Comparison of ENCODE assay signal across 9 cellular contexts in the genomic region with DNA sequence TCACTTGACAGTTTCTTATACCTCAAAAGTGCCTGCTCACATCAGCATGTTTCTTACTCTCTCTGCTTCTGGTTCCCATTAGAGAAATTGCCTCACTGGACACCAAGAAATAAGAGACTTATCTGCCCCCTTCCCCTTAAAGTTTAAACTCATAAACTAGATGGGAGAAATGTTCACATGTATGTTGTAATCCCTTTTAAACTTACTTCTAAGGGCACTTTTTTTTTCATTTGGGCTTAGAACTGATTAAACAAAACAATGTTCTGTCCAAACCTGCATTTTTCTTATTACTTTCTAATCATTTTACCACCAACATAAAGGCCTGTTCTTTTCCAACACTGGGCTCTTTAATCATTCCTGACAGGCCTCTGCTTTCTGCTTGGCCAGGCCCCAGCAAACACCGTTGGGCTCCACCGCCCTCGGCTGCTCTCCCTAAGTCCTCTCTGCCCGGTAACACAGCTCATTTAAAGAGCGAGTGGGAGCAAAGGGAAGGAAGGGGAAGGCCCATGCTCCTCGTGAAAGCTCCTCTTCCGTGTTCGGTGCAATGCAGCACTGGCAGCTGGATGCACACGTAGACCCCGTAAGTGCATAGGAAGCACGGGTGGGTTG. TPM values are rescaled to one million over a fixed set of nuclear protein-coding genes. Genes with fewer than 3 reads are reported as not detected.
DNase-seq lines count a peak whose midpoint lies in the region; TF ChIP-seq lines count a peak whose summit lies in the region.
"Had no signal": no experiment of that assay in that cellular context is flagged by ENCODE, and none has a peak within 500 bp of the region (broad histone marks: within the 10 kb centered on the region; RNA-seq: fewer than 3 reads in every experiment).

No MANE protein-coding gene starts in this region.

- intact Hi-C loops in spleen (cut with DNase I; ENCODE audit: low total_unique reads) = no loop called here
- intact Hi-C loops in Calu3 (cut with micrococcal nuclease; ENCODE audit: unreplicated experiment) = no loop called here

- TF ChIP-seq POLR2A in spleen (IDR thresholded peaks at IDR 0.05) = no peak
- no peak for TF ChIP-seq POLR2A in tibial nerve (IDR thresholded peaks at IDR 0.05)

- peaks cover 64% of the 10 kb centered on the region for H3K27me3 Mint-ChIP-seq in Calu3 (ENCODE audit: unreplicated experiment)

- DNase-seq in HUDEP-2 (lab: John Stamatoyannopoulos, UW; ENCODE audit: unreplicated experiment in 76 of 76) = peak in 50 of 76 experiments; percentile 6 to 60 (median 33)
- peak; percentile 67 for DNase-seq in astrocyte of the cerebellum (ENCODE audit: low read depth)
- no peak for DNase-seq in right atrium auricular region (ENCODE audit: low spot score)
- DNase-seq in spleen = peak; percentile 40
- DNase-seq in islet precursor cell = no peak
- no peak for DNase-seq in tibial nerve (ENCODE audit: low spot score in 2 of 2)
- DNase-seq in Calu3 = no peak
- DNase-seq: stimulated activated CD4-positive, alpha-beta T cell treated with anti-CD3 and anti-CD28 coated beads, Interleukin-2, amount 100 ng/mL, for 24 hours had no signal

- TF ChIP-seq CTCF in astrocyte of the cerebellum (IDR thresholded peaks at IDR 0.05; ENCODE audit: low read depth, low read length, missing control alignments) (no peak), right atrium auricular region (IDR thresholded peaks at IDR 0.05) (no peak), spleen (IDR thresholded peaks at IDR 0.05 in 8 of 11, conservative IDR thresholded peaks at IDR 0.05 in 3 of 11) (no peak), tibial nerve (IDR thresholded peaks at IDR 0.05) (no peak), Calu3 (IDR thresholded peaks at IDR 0.05; ENCODE audit: unreplicated experiment) (no peak)

- H3K36me3 Mint-ChIP-seq in Calu3 (ENCODE audit: insufficient read depth, unreplicated experiment) = no peaks in the 10 kb centered on the region

- H3K27ac Mint-ChIP-seq in Calu3 (ENCODE audit: unreplicated experiment) = no peak overlapping the region
- H3K27ac Mint-ChIP-seq: T-helper 1 cell treated with Interleukin-12 subunit alpha and Interleukin-12 subunit beta and Interleukin-4 antibody, amounts not matched to agents 30 μg/mL and 1 μg/mL, for 36 hours had no signal

- no peak for TF ChIP-seq EP300 in tibial nerve (IDR thresholded peaks at IDR 0.05)

- no peak overlapping the region for H3K4me3 ChIP-seq in astrocyte of the cerebellum (ENCODE audit: low read depth, low read length)
- H3K4me3 ChIP-seq in right atrium auricular region = no peak overlapping the region
- H3K4me3 ChIP-seq in spleen = no peak overlapping the region
- no peak overlapping the region for H3K4me3 ChIP-seq in tibial nerve

- H3K4me1 ChIP-seq in right atrium auricular region = peaks cover 0 to 79% of the 10 kb centered on the region in 2 donors
- peaks cover 0 to 21% (median 6%) of the 10 kb centered on the region in 6 donors for H3K4me1 ChIP-seq in spleen
- H3K4me1 ChIP-seq in tibial nerve = peaks cover 0 to 15% (median 3%) of the 10 kb centered on the region in 4 donors

- no peaks in the 10 kb centered on the region for H3K9me3 Mint-ChIP-seq in Calu3 (ENCODE audit: low read depth, unreplicated experiment)
- H3K9me3 Mint-ChIP-seq: T-helper 1 cell treated with Interleukin-12 subunit alpha and Interleukin-12 subunit beta and Interleukin-4 antibody, amounts not matched to agents 30 μg/mL and 1 μg/mL, for 36 hours had no signal

- H3K27ac ChIP-seq in right atrium auricular region (peak overlapping the region; percentile 74 to 75), spleen (peak overlapping the region in 1 of 8 donors; percentile 0), tibial nerve (no peak overlapping the region)

- H3K27me3 ChIP-seq in right atrium auricular region (no peaks in the 10 kb centered on the region), spleen (replicated peaks in 1 of 7) (peaks cover 0 to 34% (median 0%) of the 10 kb centered on the region in 7 donors), tibial nerve (peaks cover 0 to 4% of the 10 kb centered on the region in 2 donors)

- H3K4me1 Mint-ChIP-seq in Calu3 (ENCODE audit: low read depth, unreplicated experiment) = no peaks in the 10 kb centered on the region

- no TSS peak for BruUV-seq in Calu3 (replicated peaks; lab: Mats Ljungman, UMichigan)

- CTCF ChIA-PET in Calu3 (lab: Charles Lee) = no interaction called here

- H3K9me3 ChIP-seq in right atrium auricular region (no peaks in the 10 kb centered on the region), spleen (no peaks in the 10 kb centered on the region), tibial nerve (no peaks in the 10 kb centered on the region)

- WGBS in spleen, 5 donors = 6 to 16% (median 14%) methylated on average over 10 to 11 of the region's 11 CpGs
- 10 to 18% methylated on average over 11 of the region's 11 CpGs for WGBS in tibial nerve, 2 donors

- in situ Hi-C loops in astrocyte of the cerebellum (cut with HindIII; ENCODE audit: low sequenced_read_pairs) = no loop called here

- H3K4me3 Mint-ChIP-seq in Calu3 (ENCODE audit: low read depth, unreplicated experiment) = no peak overlapping the region
- H3K4me3 Mint-ChIP-seq: T-helper 1 cell treated with Interleukin-12 subunit alpha and Interleukin-12 subunit beta and Interleukin-4 antibody, amounts not matched to agents 30 μg/mL and 1 μg/mL, for 36 hours had no signal

- no peaks in the 10 kb centered on the region for H3K36me3 ChIP-seq in right atrium auricular region
- H3K36me3 ChIP-seq in spleen = no peaks in the 10 kb centered on the region
- H3K36me3 ChIP-seq in tibial nerve = no peaks in the 10 kb centered on the region

RNA-seq across cellular contexts. Expression of a gene that starts 53.4 kb away (rescaled TPM):
- total RNA-seq in right atrium auricular region (10 to 100 TPM; 21.8 to 28.5 TPM), spleen (10 to 100 TPM in 1 of 7 donors, 1 to 10 TPM in 6; 2.5 to 15.6 (median 7.2) TPM), tibial nerve (1 to 10 TPM; 1.8 to 4.2 (median 2.7) TPM), Calu3 (2022) (not detected in 2 replicates)
- polyA plus RNA-seq in spleen = 1 to 10 TPM in 1 of 3 donors, under 1 TPM in 2; 0.65 to 1.8 (median 0.70) TPM

Comparison
In these comparisons a context has a peak if more than half of its experiments do, and no peak if none do; other contexts are left out.
1. DNase-seq: peak in HUDEP-2 (50 of 76), astrocyte of the cerebellum (single experiment) and spleen (single experiment); none in right atrium auricular region (single experiment), islet precursor cell (single experiment), tibial nerve (0 of 2) and Calu3 (single experiment).
2. H3K27ac ChIP-seq: peak in right atrium auricular region (2 of 2); none in tibial nerve (0 of 4).